In the genomic region with DNA sequence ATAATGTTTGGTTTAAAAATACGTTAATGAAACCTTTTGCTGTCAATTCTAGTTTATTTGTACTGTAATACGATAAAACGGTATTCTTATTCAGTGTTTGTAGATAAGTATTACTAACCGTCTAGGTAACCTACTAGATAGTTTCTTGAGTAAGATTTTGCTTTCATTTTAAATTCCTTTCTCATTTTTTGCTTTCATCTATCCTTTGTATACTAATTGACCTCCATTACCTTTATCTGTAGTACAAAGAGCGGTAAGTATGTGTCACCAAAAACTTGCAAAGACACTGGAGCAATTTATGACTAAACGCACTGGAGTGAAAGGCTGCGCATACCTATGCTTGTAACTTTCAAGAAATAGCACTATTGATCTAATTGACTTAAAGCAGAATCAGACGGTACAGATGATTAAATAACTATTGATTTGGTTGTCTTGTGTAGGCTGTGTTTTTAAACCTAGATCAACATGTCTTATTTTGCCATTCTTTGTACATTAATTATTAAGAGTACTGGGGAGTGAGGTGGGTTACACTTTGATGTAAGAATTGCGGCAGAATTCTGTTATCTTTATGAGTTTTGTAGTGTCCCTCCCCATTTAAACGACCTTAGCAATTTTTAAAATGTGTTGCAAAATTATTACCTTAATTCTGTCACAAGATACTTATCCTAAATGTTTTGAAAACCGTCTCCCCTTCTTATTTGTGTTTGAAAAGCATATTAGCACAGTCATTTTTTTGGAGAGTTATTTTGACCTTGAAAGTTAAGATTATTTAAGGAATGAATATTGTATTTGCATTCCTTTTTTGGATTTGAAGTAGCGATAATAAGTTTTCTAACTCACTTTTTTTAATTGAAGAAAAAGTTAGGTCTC, we compare ENCODE assay signal across 8 cellular contexts. TPM values are rescaled to one million over a fixed set of nuclear protein-coding genes. Genes with fewer than 3 reads are reported as not detected.
A peak's percentile ranks its signal among the peaks of the same experiment; 100 is the strongest.
DNase-seq lines count a peak whose midpoint lies in the region; ATAC-seq and TF ChIP-seq lines count a peak whose summit lies in the region.

No MANE protein-coding gene starts in this region.

- TF ChIP-seq CTCF in thyroid gland (IDR thresholded peaks at IDR 0.05), result no peak

- H2AFZ ChIP-seq in ACC112 (ENCODE audit: low read length, unreplicated experiment), result no peak overlapping the region

- H3K27me3 ChIP-seq in ACC112 (ENCODE audit: insufficient read depth, low read length) (no peaks in the 10 kb centered on the region), thyroid gland (no peaks in the 10 kb centered on the region)

- H3K36me3 ChIP-seq in ACC112 (ENCODE audit: insufficient read depth, low read length) (no peaks in the 10 kb centered on the region), thyroid gland (no peaks in the 10 kb centered on the region)

- H3K27ac ChIP-seq in ACC112 (ENCODE audit: low read depth, low read length) (peak overlapping the region; percentile 81; the same call in 1 of the 2 replicates), thyroid gland (peak overlapping the region; percentile 98 to 100 (median 99))

- no peak for TF ChIP-seq POLR2A in thyroid gland (IDR thresholded peaks at IDR 0.05)

- ATAC-seq in HG03469 (IDR thresholded peaks at IDR 0.05; ENCODE audit: unreplicated experiment), result no peak

- 27 to 38% methylated on average over 12 of the region's 12 CpGs for WGBS in thyroid gland, 2 donors

- intact Hi-C loops in thyroid gland (cut with DNase I), result loop anchor here (5.0 to 10.0 kb wide), 2 partner anchors 123 to 396 kb away; a partner anchor contains a TSS

- peaks cover 40% of the 10 kb centered on the region for H3K4me1 ChIP-seq in ACC112 (ENCODE audit: control insufficient read depth, insufficient read depth, low read length, unreplicated experiment)
- peaks cover 14 to 30% of the 10 kb centered on the region in 2 donors for H3K4me1 ChIP-seq in thyroid gland

- DNase-seq in HuH-7 (ENCODE audit: low spot score) (peak; percentile 55), amniotic epithelial cell (ENCODE audit: low read depth) (peak; percentile 34), left kidney (ENCODE audit: low read depth, low spot score) (peak; percentile 14), thyroid gland (no peak), NCI-H1092 treated with DMSO at 0.1 percent for 48 hours (lab: John Stamatoyannopoulos, UW) (no peak), 8988T (no peak)

- H3K4me3 ChIP-seq in ACC112 (ENCODE audit: low read depth, low read length) (peak overlapping the region; percentile 85), thyroid gland (replicated peaks in 1 of 3) (peak overlapping the region in 2 of 3 donors; percentile 58 to 96)

- H3K9me3 ChIP-seq in thyroid gland, result no peaks in the 10 kb centered on the region

- peaks cover 73% of the 10 kb centered on the region for H3K79me2 ChIP-seq in ACC112 (ENCODE audit: control insufficient read depth, insufficient read depth, low read length, unreplicated experiment)

RNA-seq across cellular contexts. Expression of a gene that starts 1.9 kb away (rescaled TPM):
- total RNA-seq in thyroid gland, result 100 to 1,000 TPM; 189 to 365 (median 229) TPM

Comparison
In these comparisons a context has a peak if more than half of its experiments do, and no peak if none do; other contexts are left out.
1. DNase-seq: peak in HuH-7 (single experiment), amniotic epithelial cell (single experiment) and left kidney (single experiment); none in thyroid gland (0 of 2), NCI-H1092 treated with DMSO at 0.1 percent for 48 hours (single experiment) and 8988T (single experiment).